Comparison of ENCODE assay signal across 1 cellular context in genomic region chr12:6345319-6346071, GRCh38.
TF ChIP-seq lines count a peak whose summit lies in the region.

No MANE protein-coding gene starts in this region.

TF ChIP-seq in GM12878, 131 proteins besides CTCF, POLR2A, EP300 and RAD21:
- TF ChIP-seq RELB (IDR thresholded peaks at IDR 0.05; ENCODE audit: low read depth): no peak
- TF ChIP-seq SPI1 (IDR thresholded peaks at IDR 0.05; ENCODE audit: borderline replicate concordance, insufficient read depth, low read depth, low read length): peak; percentile 31; the same call in 1 of the 2 replicates
